Comparison of ENCODE assay signal across 38 cellular contexts in genomic region chr12:13120431-13120830, GRCh38. TPM values are rescaled to one million over a fixed set of nuclear protein-coding genes. Genes with fewer than 3 reads are reported as not detected.
"Had no signal": no experiment of that assay in that cellular context is flagged by ENCODE, and none has a peak within 500 bp of the region (broad histone marks: within the 10 kb centered on the region; RNA-seq: fewer than 3 reads in every experiment).

No MANE protein-coding gene starts in this region.

- H3K4me1 ChIP-seq: breast epithelium, colonic mucosa had no signal

- H3K4me1 Mint-ChIP-seq: activated B cell treated with CpG ODN at 0.5 μM for 24 hours; activated naive CD4-positive, alpha-beta T cell treated with anti-CD3 and anti-CD28 coated beads, Interleukin-2, amount 50 U/mL, for 24 hours; activated naive CD8-positive, alpha-beta T cell treated with anti-CD3 and anti-CD28 coated beads for 36 hours; activated naive CD8-positive, alpha-beta T cell treated with anti-CD3 and anti-CD28 coated beads, Interleukin-2, amount 50 U/mL, for 24 hours had no signal

- H3K36me3 ChIP-seq: ascending aorta, breast epithelium, cardiac muscle cell, colonic mucosa, esophagus squamous epithelium, gastroesophageal sphincter, heart right ventricle, WERI-Rb-1 had no signal

- H3K27ac Mint-ChIP-seq: activated B cell treated with CpG ODN at 0.5 μM for 24 hours; activated CD8-positive, alpha-beta memory T cell treated with anti-CD3 and anti-CD28 coated beads, Interleukin-2, amount 10 ng/mL, durations not matched to agents 7 days and 5 days; activated CD8-positive, alpha-beta T cell treated with anti-CD3 and anti-CD28 coated beads for 36 hours; activated naive CD4-positive, alpha-beta T cell treated with anti-CD3 and anti-CD28 coated beads for 36 hours; activated naive CD4-positive, alpha-beta T cell treated with anti-CD3 and anti-CD28 coated beads, Interleukin-2, amount 50 U/mL, for 24 hours; activated naive CD8-positive, alpha-beta T cell treated with anti-CD3 and anti-CD28 coated beads for 36 hours; activated naive CD8-positive, alpha-beta T cell treated with anti-CD3 and anti-CD28 coated beads, Interleukin-2, amount 50 U/mL, for 24 hours; activated T-helper 1 cell treated with anti-CD3 and anti-CD28 coated beads, Interleukin-12 subunit alpha, Interleukin-12 subunit beta, Interleukin-2, Interleukin-4 antibody, amounts not matched to agents 30 ng/mL and 10 ng/mL and 1 ng/mL, durations not matched to agents 14 hours and 24 hours and 36 hours; activated T-helper 2 cell treated with anti-CD3 and anti-CD28 coated beads, Interferon-gamma antibody, Interleukin-2, Interleukin-4, amounts not matched to agents 10 μg/mL and 5 μg/mL and 100 μg/mL, durations not matched to agents 14 hours and 24 hours and 36 hours; T-helper 17 cell; T-helper 2 cell treated with Interferon-gamma antibody and Interleukin-4, amounts not matched to agents 5 μg/mL and 100 μg/mL, for 36 hours had no signal

- H3K27ac ChIP-seq: ascending aorta, breast epithelium, cardiac muscle cell, colonic mucosa, dorsolateral prefrontal cortex, epithelial cell of prostate, gastroesophageal sphincter, WERI-Rb-1 had no signal

- H3K27me3 Mint-ChIP-seq: activated naive CD4-positive, alpha-beta T cell treated with anti-CD3 and anti-CD28 coated beads, Interleukin-2, amount 50 U/mL, for 24 hours; activated naive CD8-positive, alpha-beta T cell treated with anti-CD3 and anti-CD28 coated beads for 36 hours; activated naive CD8-positive, alpha-beta T cell treated with anti-CD3 and anti-CD28 coated beads, Interleukin-2, amount 50 U/mL, for 24 hours had no signal

- DNase-seq: activated B cell treated with CpG ODN at 0.5 μM for 24 hours; activated CD4-positive, alpha-beta T cell treated with anti-CD3 and anti-CD28 coated beads for 48 hours; activated CD4-positive, alpha-beta T cell treated with anti-CD3 and anti-CD28 coated beads, Interleukin-2, amount 50 U/mL, for 1 hour; activated CD4-positive, alpha-beta T cell treated with anti-CD3 and anti-CD28 coated beads, Interleukin-2, amount 50 U/mL, for 48 hours; activated CD8-positive, alpha-beta memory T cell treated with anti-CD3 and anti-CD28 coated beads, Interleukin-2, amount 10 ng/mL, durations not matched to agents 7 days and 5 days; activated CD8-positive, alpha-beta memory T cell treated with anti-CD3 and anti-CD28 coated beads, Interleukin-2, amount 50 U/mL, for 4 hours; activated CD8-positive, alpha-beta T cell treated with anti-CD3 and anti-CD28 coated beads for 36 hours; activated effector memory CD4-positive, alpha-beta T cell treated with anti-CD3 and anti-CD28 coated beads, Interleukin-2, amount 50 U/mL, for 16 hours; activated naive CD4-positive, alpha-beta T cell treated with anti-CD3 and anti-CD28 coated beads for 36 hours; activated naive CD8-positive, alpha-beta T cell treated with anti-CD3 and anti-CD28 coated beads for 36 hours; activated naive CD8-positive, alpha-beta T cell treated with anti-CD3 and anti-CD28 coated beads, Interleukin-2, amount 50 U/mL, for 24 hours; activated T-cell treated with anti-CD3 and anti-CD28 coated beads, Interleukin-2, amount 50 U/mL, for 1 hour; activated T-cell treated with anti-CD3 and anti-CD28 coated beads, Interleukin-2, amount 50 U/mL, for 48 hours; central memory CD4-positive, alpha-beta T cell; cerebellar nuclear complex; colonic mucosa; dorsolateral prefrontal cortex; effector memory CD4-positive, alpha-beta T cell; esophagus squamous epithelium; foreskin melanocyte; heart right ventricle; T-helper 1 cell; T-helper 17 cell; T1000; WERI-Rb-1 had no signal

- H3K9me3 Mint-ChIP-seq: activated B cell treated with CpG ODN at 0.5 μM for 24 hours; activated CD8-positive, alpha-beta T cell treated with anti-CD3 and anti-CD28 coated beads for 36 hours; activated naive CD4-positive, alpha-beta T cell treated with anti-CD3 and anti-CD28 coated beads for 36 hours; activated naive CD4-positive, alpha-beta T cell treated with anti-CD3 and anti-CD28 coated beads, Interleukin-2, amount 50 U/mL, for 24 hours; activated naive CD8-positive, alpha-beta T cell treated with anti-CD3 and anti-CD28 coated beads for 36 hours; activated naive CD8-positive, alpha-beta T cell treated with anti-CD3 and anti-CD28 coated beads, Interleukin-2, amount 50 U/mL, for 24 hours; activated T-helper 1 cell treated with anti-CD3 and anti-CD28 coated beads, Interleukin-12 subunit alpha, Interleukin-12 subunit beta, Interleukin-2, Interleukin-4 antibody, amounts not matched to agents 30 ng/mL and 10 ng/mL and 1 ng/mL, durations not matched to agents 14 hours and 24 hours and 36 hours; activated T-helper 2 cell treated with anti-CD3 and anti-CD28 coated beads, Interferon-gamma antibody, Interleukin-2, Interleukin-4, amounts not matched to agents 10 μg/mL and 5 μg/mL and 100 μg/mL, durations not matched to agents 14 hours and 24 hours and 36 hours; T-helper 2 cell treated with Interferon-gamma antibody and Interleukin-4, amounts not matched to agents 5 μg/mL and 100 μg/mL, for 36 hours had no signal

- H3K9me3 ChIP-seq: ascending aorta, breast epithelium, colonic mucosa, esophagus squamous epithelium, gastroesophageal sphincter, heart right ventricle had no signal

- H3K36me3 Mint-ChIP-seq: activated CD8-positive, alpha-beta memory T cell treated with anti-CD3 and anti-CD28 coated beads, Interleukin-2, amount 10 ng/mL, durations not matched to agents 7 days and 5 days; activated naive CD4-positive, alpha-beta T cell treated with anti-CD3 and anti-CD28 coated beads, Interleukin-2, amount 50 U/mL, for 24 hours; activated naive CD8-positive, alpha-beta T cell treated with anti-CD3 and anti-CD28 coated beads for 36 hours; brain had no signal

- H3K4me3 Mint-ChIP-seq: activated B cell treated with CpG ODN at 0.5 μM for 24 hours; activated CD8-positive, alpha-beta memory T cell treated with anti-CD3 and anti-CD28 coated beads, Interleukin-2, amount 10 ng/mL, durations not matched to agents 7 days and 5 days; activated CD8-positive, alpha-beta T cell treated with anti-CD3 and anti-CD28 coated beads for 36 hours; activated naive CD4-positive, alpha-beta T cell treated with anti-CD3 and anti-CD28 coated beads for 36 hours; activated naive CD4-positive, alpha-beta T cell treated with anti-CD3 and anti-CD28 coated beads, Interleukin-2, amount 50 U/mL, for 24 hours; activated naive CD8-positive, alpha-beta T cell treated with anti-CD3 and anti-CD28 coated beads for 36 hours; activated naive CD8-positive, alpha-beta T cell treated with anti-CD3 and anti-CD28 coated beads, Interleukin-2, amount 50 U/mL, for 24 hours; activated T-helper 1 cell treated with anti-CD3 and anti-CD28 coated beads, Interleukin-12 subunit alpha, Interleukin-12 subunit beta, Interleukin-2, Interleukin-4 antibody, amounts not matched to agents 30 ng/mL and 10 ng/mL and 1 ng/mL, durations not matched to agents 14 hours and 24 hours and 36 hours; brain; T-helper 17 cell; T-helper 2 cell treated with Interferon-gamma antibody and Interleukin-4, amounts not matched to agents 5 μg/mL and 100 μg/mL, for 36 hours had no signal

- H3K4me3 ChIP-seq: ascending aorta, breast epithelium, cardiac muscle cell, colonic mucosa, dorsolateral prefrontal cortex, esophagus squamous epithelium, gastroesophageal sphincter, heart right ventricle had no signal

- H3K27me3 ChIP-seq: ascending aorta, breast epithelium, cardiac muscle cell, colonic mucosa, dorsolateral prefrontal cortex, esophagus squamous epithelium, gastroesophageal sphincter, heart right ventricle had no signal

- ATAC-seq: activated CD4-positive, CD25-positive, alpha-beta regulatory T cell treated with anti-CD3 and anti-CD28 coated beads, Interleukin-2, amount 50 U/mL, for 24 hours; activated CD8-positive, alpha-beta memory T cell treated with anti-CD3 and anti-CD28 coated beads, Interleukin-2, amount 10 ng/mL, durations not matched to agents 7 days and 5 days; activated CD8-positive, alpha-beta T cell treated with anti-CD3 and anti-CD28 coated beads for 36 hours; activated naive CD8-positive, alpha-beta T cell treated with anti-CD3 and anti-CD28 coated beads, Interleukin-2, amount 50 U/mL, for 24 hours; gastroesophageal sphincter; heart right ventricle; T-helper 17 cell had no signal

RNA-seq across cellular contexts. Expression of gene GSG1, which starts 17.0 kb away (rescaled TPM):
- total RNA-seq: activated B cell treated with CpG ODN at 0.5 μM for 24 hours; activated CD8-positive, alpha-beta memory T cell treated with anti-CD3 and anti-CD28 coated beads for 36 hours; activated CD8-positive, alpha-beta memory T cell treated with anti-CD3 and anti-CD28 coated beads, Interleukin-2, amount 10 ng/mL, durations not matched to agents 7 days and 5 days; activated CD8-positive, alpha-beta T cell treated with anti-CD3 and anti-CD28 coated beads for 36 hours; activated naive CD4-positive, alpha-beta T cell treated with anti-CD3 and anti-CD28 coated beads for 36 hours; activated naive CD8-positive, alpha-beta T cell treated with anti-CD3 and anti-CD28 coated beads for 36 hours; activated T-helper 1 cell treated with anti-CD3 and anti-CD28 coated beads, Interleukin-12 subunit alpha, Interleukin-12 subunit beta, Interleukin-2, Interleukin-4 antibody, amounts not matched to agents 30 ng/mL and 10 ng/mL and 1 ng/mL, durations not matched to agents 14 hours and 24 hours and 36 hours; activated T-helper 2 cell treated with anti-CD3 and anti-CD28 coated beads, Interferon-gamma antibody, Interleukin-2, Interleukin-4, amounts not matched to agents 10 μg/mL and 5 μg/mL and 100 μg/mL, durations not matched to agents 14 hours and 24 hours and 36 hours; ascending aorta; breast epithelium; cardiac muscle cell; colonic mucosa; esophagus squamous epithelium; gastroesophageal sphincter; glomerular endothelial cell; heart right ventricle; T-helper 17 cell had no signal
- polyA plus RNA-seq: heart right ventricle had no signal
